1 cellular context compared by ENCODE assay signal in genomic region chr1:59346429-59346828, GRCh38.
TF ChIP-seq lines count a peak whose summit lies in the region.

No MANE protein-coding gene starts in this region.

TF ChIP-seq in HepG2, 621 proteins besides CTCF, POLR2A, EP300 and RAD21 (continued from another document and continues in another):
- TF ChIP-seq TRIM24 (CRISPR knock-in tag; IDR thresholded peaks at IDR 0.05) (no peak), CEBPG (CRISPR knock-in tag; IDR thresholded peaks at IDR 0.05) (no peak), PRPF4 (IDR thresholded peaks at IDR 0.05; ENCODE audit: low read depth, low read length, poor library complexity, severe bottlenecking) (no peak), TBX2 (CRISPR knock-in tag; IDR thresholded peaks at IDR 0.05; ENCODE audit: borderline replicate concordance) (peak; percentile 88), RFXANK (CRISPR knock-in tag; IDR thresholded peaks at IDR 0.05) (no peak), ARNT (IDR thresholded peaks at IDR 0.05) (no peak), FUBP1 (CRISPR knock-in tag; IDR thresholded peaks at IDR 0.05; ENCODE audit: borderline replicate concordance) (no peak), TBP (CRISPR knock-in tag; IDR thresholded peaks at IDR 0.05) (no peak), GPN1 (CRISPR knock-in tag; IDR thresholded peaks at IDR 0.05; ENCODE audit: borderline replicate concordance) (no peak), KLF9 (CRISPR knock-in tag; IDR thresholded peaks at IDR 0.05; ENCODE audit: low read depth) (no peak), HBP1 (CRISPR knock-in tag; IDR thresholded peaks at IDR 0.05; ENCODE audit: low read depth) (no peak), ZNF784 (CRISPR knock-in tag; IDR thresholded peaks at IDR 0.05; ENCODE audit: borderline replicate concordance) (no peak), HHEX (CRISPR knock-in tag; IDR thresholded peaks at IDR 0.05) (peak; percentile 96), SAP130 (CRISPR knock-in tag; IDR thresholded peaks at IDR 0.05; ENCODE audit: low read depth) (peak; percentile 65), ADNP (CRISPR knock-in tag; IDR thresholded peaks at IDR 0.05) (no peak), SP140L (CRISPR knock-in tag; IDR thresholded peaks at IDR 0.05; ENCODE audit: borderline replicate concordance) (no peak), HNRNPH1 (optimal IDR thresholded peaks at IDR 0.05; ENCODE audit: low read depth, low read length) (no peak), AFF4 (CRISPR knock-in tag; IDR thresholded peaks at IDR 0.05) (no peak), THYN1 (CRISPR knock-in tag; IDR thresholded peaks at IDR 0.05; ENCODE audit: borderline replicate concordance, low read depth) (no peak), ATF3 (CRISPR knock-in tag; IDR thresholded peaks at IDR 0.05) (no peak), ZNF318 (CRISPR knock-in tag; IDR thresholded peaks at IDR 0.05) (no peak), ERF (CRISPR knock-in tag; IDR thresholded peaks at IDR 0.05) (no peak), SSRP1 (CRISPR knock-in tag; IDR thresholded peaks at IDR 0.05) (no peak), ZNF513 (CRISPR knock-in tag; conservative IDR thresholded peaks at IDR 0.05) (no peak), MXI1 (IDR thresholded peaks at IDR 0.05; ENCODE audit: borderline replicate concordance, low read depth, low read length) (no peak), GRHL1 (CRISPR knock-in tag; conservative IDR thresholded peaks at IDR 0.05) (no peak), MLLT10 (CRISPR knock-in tag; IDR thresholded peaks at IDR 0.05) (no peak), ZNF12 (CRISPR knock-in tag; IDR thresholded peaks at IDR 0.05) (no peak), IRF2 (CRISPR knock-in tag; IDR thresholded peaks at IDR 0.05) (peak; percentile 23; the same call in 1 of the 2 replicates), SOX5 (CRISPR knock-in tag; IDR thresholded peaks at IDR 0.05; ENCODE audit: borderline replicate concordance) (peak; percentile 75; the same call in 1 of the 2 replicates), ZNF503 (CRISPR knock-in tag; IDR thresholded peaks at IDR 0.05) (0 out of 2 replicates have a peak, but pooled peaks have one; percentile 47), LCORL (IDR thresholded peaks at IDR 0.05) (no peak), LCORL (CRISPR knock-in tag; IDR thresholded peaks at IDR 0.05) (no peak)
